In genomic region chr11:58576792-58577440, GRCh38 we compare ENCODE assay signal across 1 cellular context.
TF ChIP-seq lines count a peak whose summit lies in the region.

No MANE protein-coding gene starts in this region.

TF ChIP-seq in HepG2, 621 proteins besides CTCF, POLR2A, EP300 and RAD21:
- TF ChIP-seq SMC3 (IDR thresholded peaks at IDR 0.05; ENCODE audit: low read length) (peak; percentile 47), STAG1 (CRISPR knock-in tag; IDR thresholded peaks at IDR 0.05) (peak; percentile 47; the same call in 1 of the 2 replicates), KLF12 (CRISPR knock-in tag; IDR thresholded peaks at IDR 0.05; ENCODE audit: borderline replicate concordance) (peak; percentile 12; the same call in 1 of the 2 replicates), PCBP1 (IDR thresholded peaks at IDR 0.05; ENCODE audit: borderline replicate concordance, low read depth, low read length) (no peak), SOX5 (CRISPR knock-in tag; IDR thresholded peaks at IDR 0.05; ENCODE audit: borderline replicate concordance) (0 out of 2 replicates have a peak, but pooled peaks have one; percentile 6), ONECUT2 (CRISPR knock-in tag; IDR thresholded peaks at IDR 0.05) (peak; percentile 35; the same call in 1 of the 2 replicates), THAP11 (CRISPR knock-in tag; IDR thresholded peaks at IDR 0.05) (no peak)
- TF ChIP-seq, protein P1, sequence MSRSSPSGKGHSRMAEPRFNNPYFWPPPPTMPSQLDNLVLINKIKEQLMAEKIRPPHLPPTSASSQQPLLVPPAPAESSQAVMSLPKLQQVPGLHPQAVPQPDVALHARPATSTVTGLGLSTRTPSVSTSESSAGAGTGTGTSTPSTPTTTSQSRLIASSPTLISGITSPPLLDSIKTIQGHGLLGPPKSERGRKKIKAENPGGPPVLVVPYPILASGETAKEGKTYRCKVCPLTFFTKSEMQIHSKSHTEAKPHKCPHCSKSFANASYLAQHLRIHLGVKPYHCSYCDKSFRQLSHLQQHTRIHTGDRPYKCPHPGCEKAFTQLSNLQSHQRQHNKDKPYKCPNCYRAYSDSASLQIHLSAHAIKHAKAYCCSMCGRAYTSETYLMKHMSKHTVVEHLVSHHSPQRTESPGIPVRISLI (CRISPR knock-in tag; IDR thresholded peaks at IDR 0.05; ENCODE audit: borderline replicate concordance) = peak; percentile 26; the same call in 1 of the 2 replicates
